Comparison of ENCODE assay signal across 33 cellular contexts in genomic region chr1:38831753-38832734, GRCh38. TPM values are rescaled to one million over a fixed set of nuclear protein-coding genes. Genes with fewer than 3 reads are reported as not detected.
"Had no signal": no experiment of that assay in that cellular context is flagged by ENCODE, and none has a peak within 500 bp of the region (broad histone marks: within the 10 kb centered on the region; RNA-seq: fewer than 3 reads in every experiment).

No MANE protein-coding gene starts in this region.

- H3K36me3 ChIP-seq: brain microvascular endothelial cell, WERI-Rb-1 had no signal

- H3K4me1 ChIP-seq: foreskin keratinocyte, parathyroid adenoma, stomach, thyroid gland, upper lobe of right lung had no signal

- H3K4me3 ChIP-seq: heart left ventricle, stomach, thyroid gland, upper lobe of right lung had no signal

- ATAC-seq: esophagus mucosa; foreskin keratinocyte; heart left ventricle; naive thymus-derived CD8-positive, alpha-beta T cell; sciatic nerve; stimulated activated naive B cell treated with anti-CD40 and anti-IgM and Interleukin-4, amounts not matched to agents 10 μg/mL and 1 μg/mL and 100 μg/mL, for 72 hours had no signal

- H3K79me2 ChIP-seq: parathyroid adenoma had no signal

- H2AFZ ChIP-seq: parathyroid adenoma had no signal

- H3K27ac ChIP-seq: brain microvascular endothelial cell, foreskin keratinocyte, heart left ventricle, parathyroid adenoma, stomach, thyroid gland, upper lobe of right lung, WERI-Rb-1 had no signal

- H3K9me3 ChIP-seq: heart left ventricle, stomach, thyroid gland, upper lobe of right lung had no signal

- FAIRE-seq: astrocyte, endothelial cell of umbilical vein, kidney, TTC549 had no signal

- H3K9ac ChIP-seq: parathyroid adenoma had no signal

- H3K27me3 ChIP-seq: thyroid gland had no signal

- DNase-seq: activated CD4-positive, alpha-beta memory T cell treated with anti-CD3 and anti-CD28 coated beads for 36 hours; activated CD4-positive, alpha-beta T cell treated with anti-CD3 and anti-CD28 coated beads, Interleukin-2, amount 10 ng/mL, durations not matched to agents 24 days and 14 days; activated CD4-positive, CD25-positive, alpha-beta regulatory T cell treated with anti-CD3 and anti-CD28 coated beads, Interleukin-2, amount 50 U/mL, for 72 hours; activated CD8-positive, alpha-beta memory T cell treated with anti-CD3 and anti-CD28 coated beads, Interleukin-2, amount 50 U/mL, for 4 hours; activated effector memory CD4-positive, alpha-beta T cell treated with anti-CD3 and anti-CD28 coated beads, Interleukin-2, amount 50 U/mL, for 16 hours; activated naive CD4-positive, alpha-beta T cell treated with anti-CD3 and anti-CD28 coated beads for 36 hours; activated naive CD8-positive, alpha-beta T cell treated with anti-CD3 and anti-CD28 coated beads, Interleukin-2, amount 10 ng/mL, durations not matched to agents 7 days and 5 days; activated T-cell treated with anti-CD3 and anti-CD28 coated beads, Interleukin-2, amount 50 U/mL, for 1 hour; brain microvascular endothelial cell; heart left ventricle; immature natural killer cell; kidney; naive thymus-derived CD8-positive, alpha-beta T cell; occipital lobe; stimulated activated CD4-positive, alpha-beta T cell treated with anti-CD3 and anti-CD28 coated beads, Interleukin-15, amount 100 ng/mL, for 24 hours; stimulated activated CD4-positive, alpha-beta T cell treated with anti-CD3 and anti-CD28 coated beads, Interleukin-2, amount 100 ng/mL, for 24 hours; stimulated activated naive B cell treated with anti-CD40 and anti-IgM and Interleukin-4, amounts not matched to agents 10 μg/mL and 1 μg/mL and 100 μg/mL, for 72 hours; stomach; T-helper 9 cell; thyroid gland; upper lobe of right lung; WERI-Rb-1 had no signal

RNA-seq across cellular contexts. Expression of gene GJA9, which starts 49.3 kb away (rescaled TPM):
- total RNA-seq: activated CD4-positive, alpha-beta memory T cell treated with anti-CD3 and anti-CD28 coated beads for 36 hours; activated CD4-positive, alpha-beta T cell treated with anti-CD3 and anti-CD28 coated beads, Interleukin-2, amount 10 ng/mL, durations not matched to agents 24 days and 14 days; activated CD8-positive, alpha-beta memory T cell treated with anti-CD3 and anti-CD28 coated beads for 36 hours; activated naive CD4-positive, alpha-beta T cell treated with anti-CD3 and anti-CD28 coated beads for 36 hours; activated naive CD8-positive, alpha-beta T cell treated with anti-CD3 and anti-CD28 coated beads, Interleukin-2, amount 10 ng/mL, durations not matched to agents 7 days and 5 days; activated T-helper 1 cell treated with anti-CD3 and anti-CD28 coated beads, Interleukin-12 subunit alpha, Interleukin-12 subunit beta, Interleukin-2, Interleukin-4 antibody, amounts not matched to agents 30 ng/mL and 10 ng/mL and 1 ng/mL, durations not matched to agents 14 hours and 24 hours and 36 hours; astrocyte; endothelial cell of umbilical vein; heart left ventricle; kidney; mesothelial cell of epicardium; naive thymus-derived CD8-positive, alpha-beta T cell; neural crest cell; occipital lobe; sciatic nerve; thyroid gland; upper lobe of right lung had no signal
- polyA plus RNA-seq: endothelial cell of umbilical vein; immature natural killer cell; naive thymus-derived CD8-positive, alpha-beta T cell had no signal
